ENCODE assay signal across 1 cellular context in the genomic region with DNA sequence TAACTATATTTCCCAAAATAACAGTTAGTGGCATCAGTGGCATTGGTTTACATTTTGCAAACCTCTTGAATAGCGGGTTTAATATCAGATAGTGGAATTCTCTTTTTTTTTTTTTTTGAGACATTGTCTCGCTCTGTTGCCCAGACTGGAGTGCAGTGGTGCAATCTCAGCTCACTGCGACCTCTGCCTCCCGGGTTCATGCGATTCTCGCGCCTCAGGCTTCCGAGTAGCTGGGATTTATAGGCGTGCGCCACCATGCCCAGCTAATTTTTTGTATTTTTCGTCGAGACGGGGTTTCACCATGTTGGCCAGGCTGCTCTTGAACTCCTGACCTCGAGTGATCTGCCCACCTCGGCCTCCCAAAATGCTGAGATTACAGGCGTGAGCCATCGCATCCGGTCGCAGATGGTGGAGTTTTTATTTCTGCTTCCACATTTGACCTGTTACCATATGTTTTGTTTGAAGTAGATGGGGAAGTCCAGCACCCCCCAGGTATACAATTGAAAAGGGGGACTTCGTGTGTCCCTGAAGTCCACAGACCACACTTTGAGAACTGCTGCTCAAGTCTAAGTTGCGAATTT.
TF ChIP-seq lines count a peak whose summit lies in the region.

No MANE protein-coding gene starts in this region.

TF ChIP-seq in IMR-90, 13 proteins besides CTCF, POLR2A, EP300 and RAD21 (continued from another document):
- TF ChIP-seq, protein P1, sequence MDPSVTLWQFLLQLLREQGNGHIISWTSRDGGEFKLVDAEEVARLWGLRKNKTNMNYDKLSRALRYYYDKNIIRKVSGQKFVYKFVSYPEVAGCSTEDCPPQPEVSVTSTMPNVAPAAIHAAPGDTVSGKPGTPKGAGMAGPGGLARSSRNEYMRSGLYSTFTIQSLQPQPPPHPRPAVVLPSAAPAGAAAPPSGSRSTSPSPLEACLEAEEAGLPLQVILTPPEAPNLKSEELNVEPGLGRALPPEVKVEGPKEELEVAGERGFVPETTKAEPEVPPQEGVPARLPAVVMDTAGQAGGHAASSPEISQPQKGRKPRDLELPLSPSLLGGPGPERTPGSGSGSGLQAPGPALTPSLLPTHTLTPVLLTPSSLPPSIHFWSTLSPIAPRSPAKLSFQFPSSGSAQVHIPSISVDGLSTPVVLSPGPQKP (IDR thresholded peaks at IDR 0.05; ENCODE audit: borderline replicate concordance, low read depth, low read length): no peak
- TF ChIP-seq MAZ (IDR thresholded peaks at IDR 0.05; ENCODE audit: borderline replicate concordance, low read depth, low read length) (no peak), BHLHE40 (IDR thresholded peaks at IDR 0.05; ENCODE audit: low read depth, low read length) (no peak), CEBPB (IDR thresholded peaks at IDR 0.05; ENCODE audit: low read depth, low read length) (no peak), FOS (IDR thresholded peaks at IDR 0.05; ENCODE audit: low read depth, low read length) (no peak), MXI1 (IDR thresholded peaks at IDR 0.05; ENCODE audit: borderline replicate concordance, low read depth, low read length) (no peak), RCOR1 (IDR thresholded peaks at IDR 0.05; ENCODE audit: insufficient replicate concordance, low read length) (no peak), MAFK (IDR thresholded peaks at IDR 0.05; ENCODE audit: low read depth, low read length) (no peak), NFE2L2 (IDR thresholded peaks at IDR 0.05; ENCODE audit: low read depth, low read length) (no peak)
